In genomic region chr1:248890549-248891498, GRCh38 we compare ENCODE assay signal across 1 cellular context.
A peak's percentile ranks its signal among the peaks of the same experiment; 100 is the strongest.
TF ChIP-seq lines count a peak whose summit lies in the region.

No MANE protein-coding gene starts in this region.

TF ChIP-seq in K562, 482 proteins besides CTCF, POLR2A, EP300 and RAD21 (continued from another document and continues in another):
- TF ChIP-seq PTRF (tag; IDR thresholded peaks at IDR 0.05) (no peak), CHD1 (IDR thresholded peaks at IDR 0.05; ENCODE audit: low read length) (no peak), VEZF1 (CRISPR knock-in tag; IDR thresholded peaks at IDR 0.05) (no peak), PKNOX1 (IDR thresholded peaks at IDR 0.05) (peak; percentile 69), ZBTB9 (CRISPR knock-in tag; IDR thresholded peaks at IDR 0.05) (0 out of 2 replicates have a peak, but pooled peaks have one; percentile 28), ARNT (IDR thresholded peaks at IDR 0.05) (0 out of 4 replicates have a peak, but pooled peaks of 1 of the 2 experiments have one; percentile 26), BCOR (IDR thresholded peaks at IDR 0.05) (peak; percentile 33; the same call in 1 of the 2 replicates), ZNF146 (CRISPR knock-in tag; IDR thresholded peaks at IDR 0.05; ENCODE audit: unreplicated experiment) (no peak), MTF1 (CRISPR knock-in tag; IDR thresholded peaks at IDR 0.05; ENCODE audit: borderline replicate concordance) (no peak), KDM2B (CRISPR knock-in tag; IDR thresholded peaks at IDR 0.05) (no peak), DDX20 (tag; IDR thresholded peaks at IDR 0.05; ENCODE audit: low read depth) (no peak), SNRNP70 (optimal IDR thresholded peaks at IDR 0.05; ENCODE audit: low read depth, low read length) (no peak), STAT5A (IDR thresholded peaks at IDR 0.05; ENCODE audit: borderline replicate concordance, low read length) (0 out of 2 replicates have a peak, but pooled peaks have one; percentile 13), RAD51 (IDR thresholded peaks at IDR 0.05; ENCODE audit: borderline replicate concordance, low read depth) (no peak), GTF2F1 (IDR thresholded peaks at IDR 0.05; ENCODE audit: low read depth, low read length) (no peak), ZNF282 (CRISPR knock-in tag; IDR thresholded peaks at IDR 0.05) (no peak), GTF2E2 (tag; IDR thresholded peaks at IDR 0.05) (no peak), ZBTB49 (CRISPR knock-in tag; IDR thresholded peaks at IDR 0.05; ENCODE audit: borderline replicate concordance) (no peak), CREB5 (CRISPR knock-in tag; IDR thresholded peaks at IDR 0.05) (no peak), PHB (CRISPR knock-in tag; IDR thresholded peaks at IDR 0.05) (no peak), SREBF2 (CRISPR knock-in tag; IDR thresholded peaks at IDR 0.05) (no peak), SMARCA5 (IDR thresholded peaks at IDR 0.05) (peak; percentile 67; the same call in 1 of the 2 replicates), GTF2A2 (tag; IDR thresholded peaks at IDR 0.05) (no peak), EGR1 (conservative IDR thresholded peaks at IDR 0.05) (peak; percentile 82), ZNF133 (CRISPR knock-in tag; IDR thresholded peaks at IDR 0.05) (no peak), MEIS2 (IDR thresholded peaks at IDR 0.05; ENCODE audit: partially characterized antibody) (peak; percentile 71), MLX (CRISPR knock-in tag; conservative IDR thresholded peaks at IDR 0.05) (no peak), DPF2 (IDR thresholded peaks at IDR 0.05) (peak; percentile 50; the same call in 1 of the 2 replicates), USF1 (CRISPR knock-in tag; IDR thresholded peaks at IDR 0.05) (no peak), TOE1 (IDR thresholded peaks at IDR 0.05; ENCODE audit: borderline replicate concordance) (peak; percentile 62), TOE1 (CRISPR knock-in tag; IDR thresholded peaks at IDR 0.05; ENCODE audit: borderline replicate concordance, low read depth) (no peak), RBM25 (IDR thresholded peaks at IDR 0.05; ENCODE audit: low read depth, low read length, severe bottlenecking) (no peak), ID3 (CRISPR knock-in tag; IDR thresholded peaks at IDR 0.05) (no peak), ID3 (tag; IDR thresholded peaks at IDR 0.05) (no peak; the same call in 1 of the 2 replicates), SMARCC2 (IDR thresholded peaks at IDR 0.05; ENCODE audit: low read depth) (no peak), AFF4 (CRISPR knock-in tag; IDR thresholded peaks at IDR 0.05) (no peak), RNF219 (CRISPR knock-in tag; IDR thresholded peaks at IDR 0.05) (no peak), HMGXB4 (CRISPR knock-in tag; IDR thresholded peaks at IDR 0.05) (no peak), ZBTB8A (IDR thresholded peaks at IDR 0.05; ENCODE audit: partially characterized antibody) (no peak)
